Comparison of ENCODE assay signal across 24 cellular contexts in genomic region chr4:164572877-164573279, GRCh38.
DNase-seq lines count a peak whose midpoint lies in the region; ATAC-seq, FAIRE-seq and TF ChIP-seq lines count a peak whose summit lies in the region.
"Had no signal": no experiment of that assay in that cellular context is flagged by ENCODE, and none has a peak within 500 bp of the region (broad histone marks: within the 10 kb centered on the region; RNA-seq: fewer than 3 reads in every experiment).

No MANE protein-coding gene starts in this region.

- FAIRE-seq in islet of Langerhans (lab: Jason Lieb, UNC), result peak; percentile 69
- FAIRE-seq: GM12878, kidney had no signal

- H3K4me3 Mint-ChIP-seq in MCF 10A (ENCODE audit: unreplicated experiment), result no peak overlapping the region
- H3K4me3 Mint-ChIP-seq: activated B cell treated with CpG ODN at 0.5 μM for 24 hours; activated CD8-positive, alpha-beta T cell treated with anti-CD3 and anti-CD28 coated beads, Interleukin-2, amount 10 ng/mL, durations not matched to agents 7 days and 5 days; activated T-cell treated with anti-CD3 and anti-CD28 coated beads, Interleukin-2, amount 50 U/mL, for 72 hours; nephron progenitor cell had no signal

- H3K9me3 ChIP-seq in breast epithelium, result peaks cover 0 to 5% of the 10 kb centered on the region in 2 donors

- H3K4me1 ChIP-seq in breast epithelium, result no peaks in the 10 kb centered on the region

- TF ChIP-seq CTCF in MCF 10A (IDR thresholded peaks at IDR 0.05; ENCODE audit: unreplicated experiment), result no peak
- no peak for TF ChIP-seq CTCF in breast epithelium (IDR thresholded peaks at IDR 0.05)

- no peaks in the 10 kb centered on the region for H3K9me3 Mint-ChIP-seq in MCF 10A (ENCODE audit: unreplicated experiment)

- H3K4me3 ChIP-seq in breast epithelium, result no peak overlapping the region
- H3K4me3 ChIP-seq: dorsolateral prefrontal cortex, GM12878 had no signal

- H3K27ac ChIP-seq in breast epithelium, result no peak overlapping the region
- H3K27ac ChIP-seq: C4-2B, dorsolateral prefrontal cortex had no signal

- DNase-seq in MCF 10A (ENCODE audit: unreplicated experiment) (peak; percentile 81), breast epithelium (ENCODE audit: low spot score in 2 of 2) (no peak), astrocyte of the hippocampus (ENCODE audit: low read depth, low spot score) (peak; percentile 54)
- DNase-seq: 8988T; activated B cell treated with CpG ODN at 0.5 μM for 24 hours; activated CD8-positive, alpha-beta T cell treated with anti-CD3 and anti-CD28 coated beads, Interleukin-2, amount 10 ng/mL, durations not matched to agents 7 days and 5 days; activated T-cell treated with anti-CD3 and anti-CD28 coated beads, Interleukin-2, amount 50 U/mL, for 72 hours; DMS 273 treated with DMSO at 0.1 percent for 48 hours; dorsolateral prefrontal cortex; GF-D8; kidney; NCI-H187; NCI-H446; nephron progenitor cell; SHP77 treated with DMSO at 0.1 percent for 48 hours; stimulated activated CD8-positive, alpha-beta memory T cell treated with anti-CD3 and anti-CD28 coated beads, Interleukin-4, amount 100 ng/mL, for 48 hours had no signal

- intact Hi-C loops in MCF 10A (cut with micrococcal nuclease), result loop anchor here (2.0 kb wide), 1 partner anchor 76 kb away; no protein-coding TSS in a partner anchor
- intact Hi-C loops in breast epithelium (cut with DNase I; ENCODE audit: low total_unique reads), result no loop called here

- ATAC-seq in GM19397 (IDR thresholded peaks at IDR 0.05; ENCODE audit: unreplicated experiment) (no peak), GM18520 (IDR thresholded peaks at IDR 0.05; ENCODE audit: unreplicated experiment) (no peak), GM19452 (IDR thresholded peaks at IDR 0.05; ENCODE audit: unreplicated experiment) (no peak), GM21619 (IDR thresholded peaks at IDR 0.05; ENCODE audit: unreplicated experiment) (no peak)
- ATAC-seq: activated CD8-positive, alpha-beta T cell treated with anti-CD3 and anti-CD28 coated beads, Interleukin-2, amount 10 ng/mL, durations not matched to agents 7 days and 5 days; activated naive CD4-positive, alpha-beta T cell treated with anti-CD3 and anti-CD28 coated beads, Interleukin-2, amount 50 U/mL, for 72 hours; activated T-cell treated with anti-CD3 and anti-CD28 coated beads, Interleukin-2, amount 50 U/mL, for 72 hours; GM12878 had no signal

- no peaks in the 10 kb centered on the region for H3K36me3 ChIP-seq in breast epithelium

- no peaks in the 10 kb centered on the region for H3K27me3 ChIP-seq in breast epithelium
- H3K27me3 ChIP-seq: dorsolateral prefrontal cortex had no signal

- CTCF ChIA-PET in MCF 10A (lab: Yijun Ruan, JAX), result no interaction called here

- BruUV-seq in MCF 10A (replicated peaks; lab: Mats Ljungman, UMichigan), result no TSS peak

- H3K4me1 Mint-ChIP-seq in MCF 10A (ENCODE audit: insufficient read depth, unreplicated experiment), result peaks cover 8% of the 10 kb centered on the region
- H3K4me1 Mint-ChIP-seq: activated B cell treated with CpG ODN at 0.5 μM for 24 hours, nephron progenitor cell had no signal

- H3K36me3 Mint-ChIP-seq in MCF 10A (ENCODE audit: insufficient read depth, unreplicated experiment), result no peaks in the 10 kb centered on the region
- H3K36me3 Mint-ChIP-seq: activated naive CD4-positive, alpha-beta T cell treated with anti-CD3 and anti-CD28 coated beads, Interleukin-2, amount 50 U/mL, for 72 hours had no signal

- POLR2A ChIA-PET in MCF 10A (lab: Yijun Ruan, JAX), result interaction anchor here (0.8 to 3.0 kb wide), 4 partner anchors 36 to 159 kb away, joined by 3 to 24 read pairs (median 3); no protein-coding TSS in a partner anchor

- H3K27ac Mint-ChIP-seq in MCF 10A (ENCODE audit: low read depth, unreplicated experiment), result peak overlapping the region; percentile 80
- H3K27ac Mint-ChIP-seq: activated B cell treated with CpG ODN at 0.5 μM for 24 hours; activated CD8-positive, alpha-beta T cell treated with anti-CD3 and anti-CD28 coated beads, Interleukin-2, amount 10 ng/mL, durations not matched to agents 7 days and 5 days; activated naive CD4-positive, alpha-beta T cell treated with anti-CD3 and anti-CD28 coated beads, Interleukin-2, amount 50 U/mL, for 72 hours; activated T-cell treated with anti-CD3 and anti-CD28 coated beads, Interleukin-2, amount 50 U/mL, for 72 hours; nephron progenitor cell had no signal

- no peaks in the 10 kb centered on the region for H3K27me3 Mint-ChIP-seq in MCF 10A (ENCODE audit: insufficient read depth, unreplicated experiment)
- H3K27me3 Mint-ChIP-seq: activated B cell treated with CpG ODN at 0.5 μM for 24 hours had no signal

- TF ChIP-seq POLR2A in breast epithelium (IDR thresholded peaks at IDR 0.05), result no peak

Comparison
In these comparisons a context has a peak if more than half of its experiments do, and no peak if none do; other contexts are left out.
1. DNase-seq: peak in MCF 10A (single experiment) and astrocyte of the hippocampus (single experiment); none in breast epithelium (0 of 2).